Comparison of ENCODE assay signal across 9 cellular contexts in the genomic region with DNA sequence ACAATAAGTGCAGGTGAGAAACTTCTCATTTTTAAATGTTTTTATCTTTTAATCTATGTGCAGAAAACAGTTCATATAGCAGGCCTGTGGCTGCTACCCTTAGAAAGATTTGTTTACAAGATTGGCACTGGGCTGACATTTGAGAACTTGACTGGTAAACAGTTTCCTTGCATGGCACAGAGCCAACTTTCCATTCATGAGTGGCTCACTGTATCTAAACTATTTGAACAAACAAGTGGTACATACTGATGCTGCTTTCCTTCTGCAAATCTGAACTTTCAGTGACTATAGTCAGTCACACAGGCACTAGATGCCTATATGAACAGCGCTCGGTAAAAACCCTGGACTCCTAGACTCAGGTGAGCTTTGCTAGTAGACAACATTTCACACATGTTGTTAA. TPM values are rescaled to one million over a fixed set of nuclear protein-coding genes. Genes with fewer than 3 reads are reported as not detected.
A peak's percentile ranks its signal among the peaks of the same experiment; 100 is the strongest.
DNase-seq lines count a peak whose midpoint lies in the region; ATAC-seq and TF ChIP-seq lines count a peak whose summit lies in the region.
"Had no signal": no experiment of that assay in that cellular context is flagged by ENCODE, and none has a peak within 500 bp of the region (broad histone marks: within the 10 kb centered on the region; RNA-seq: fewer than 3 reads in every experiment).

No MANE protein-coding gene starts in this region.

- TF ChIP-seq CTCF in HEK293 (tag by site-specific recombination; IDR thresholded peaks at IDR 0.05), result no peak

- peak; percentile 27 for DNase-seq in COLO668 (lab: John Stamatoyannopoulos, UW; ENCODE audit: unreplicated experiment)
- no peak for DNase-seq in T-helper 17 cell
- peak; percentile 49 for DNase-seq in iris pigment epithelial cell (ENCODE audit: low read depth)

- H3K36me3 Mint-ChIP-seq in T-helper 17 cell (ENCODE audit: low read depth), result no peaks in the 10 kb centered on the region

- H3K4me3 Mint-ChIP-seq in T-helper 17 cell, result peak overlapping the region; percentile 21

- POLR2A ChIA-PET in HEK293 (lab: Yijun Ruan, JAX), result no interaction called here

- no peaks in the 10 kb centered on the region for H3K36me3 ChIP-seq in HEK293 (ENCODE audit: control insufficient read depth in 2 of 2, insufficient read depth in 1 of 2, low read length in 2 of 2)

- ATAC-seq in T-helper 17 cell (peak; percentile 60), GM21447 (IDR thresholded peaks at IDR 0.05; ENCODE audit: unreplicated experiment) (no peak), GM21360 (IDR thresholded peaks at IDR 0.05; ENCODE audit: unreplicated experiment) (no peak), HG03139 (IDR thresholded peaks at IDR 0.05; ENCODE audit: unreplicated experiment) (no peak)
- ATAC-seq: activated naive CD4-positive, alpha-beta T cell treated with anti-CD3 and anti-CD28 coated beads, Interleukin-2, amount 50 U/mL, for 72 hours had no signal

- no peaks in the 10 kb centered on the region; the same call in 1 of the 2 replicates for H3K4me1 ChIP-seq in HEK293 (ENCODE audit: control insufficient read depth, insufficient read depth, low read length)

- H3K9me3 ChIP-seq in HEK293 (ENCODE audit: control insufficient read depth, insufficient read depth, low read depth, low read length) (no peaks in the 10 kb centered on the region), T-helper 17 cell (ENCODE audit: control insufficient read depth, low read length, poor library complexity, severe bottlenecking) (no peaks in the 10 kb centered on the region)

- H3K4me3 ChIP-seq in HEK293 (ENCODE audit: low read depth, low read length), result no peak overlapping the region

- H3K27me3 Mint-ChIP-seq in T-helper 17 cell, result no peaks in the 10 kb centered on the region

- CTCF ChIA-PET in HEK293 (lab: Yijun Ruan, JAX), result interaction anchor here (0.5 to 2.3 kb wide), 5 partner anchors 15 to 408 kb away, joined by 3 to 7 read pairs (median 3); no protein-coding TSS in a partner anchor

- H3K27ac ChIP-seq in HEK293 (ENCODE audit: extremely low read depth, low read depth, low read length), result no peak overlapping the region

- H3K4me1 Mint-ChIP-seq in T-helper 17 cell, result peaks cover 32% of the 10 kb centered on the region

- H3K27ac Mint-ChIP-seq in T-helper 17 cell, result peak overlapping the region; percentile 73
- H3K27ac Mint-ChIP-seq: activated naive CD4-positive, alpha-beta T cell treated with anti-CD3 and anti-CD28 coated beads, Interleukin-2, amount 50 U/mL, for 72 hours had no signal

TF ChIP-seq in HEK293, 187 proteins besides CTCF, POLR2A, EP300 and RAD21:
- TF ChIP-seq ZNF266 (tag by site-specific recombination; IDR thresholded peaks at IDR 0.05; ENCODE audit: low read depth) (no peak), ZNF302 (tag by site-specific recombination; IDR thresholded peaks at IDR 0.05; ENCODE audit: low read depth) (no peak), ZBTB20 (tag by site-specific recombination; IDR thresholded peaks at IDR 0.05) (no peak), ZNF585B (tag by site-specific recombination; IDR thresholded peaks at IDR 0.05) (no peak), ZNF350 (tag by site-specific recombination; IDR thresholded peaks at IDR 0.05) (peak; percentile 21; the same call in 1 of the 2 replicates), ZNF596 (tag by site-specific recombination; IDR thresholded peaks at IDR 0.05) (no peak), ZNF514 (tag by site-specific recombination; IDR thresholded peaks at IDR 0.05) (no peak), ZSCAN30 (tag by site-specific recombination; IDR thresholded peaks at IDR 0.05) (no peak), ZNF521 (tag by site-specific recombination; IDR thresholded peaks at IDR 0.05) (no peak), GLIS2 (tag by site-specific recombination; IDR thresholded peaks at IDR 0.05) (no peak), ZNF621 (tag by site-specific recombination; IDR thresholded peaks at IDR 0.05) (no peak), ZNF433 (tag by site-specific recombination; IDR thresholded peaks at IDR 0.05; ENCODE audit: low read depth) (no peak), ZNF544 (tag by site-specific recombination; IDR thresholded peaks at IDR 0.05) (peak; percentile 65; the same call in 1 of the 2 replicates), OSR2 (tag by site-specific recombination; IDR thresholded peaks at IDR 0.05) (no peak)
- TF ChIP-seq, protein P1, sequence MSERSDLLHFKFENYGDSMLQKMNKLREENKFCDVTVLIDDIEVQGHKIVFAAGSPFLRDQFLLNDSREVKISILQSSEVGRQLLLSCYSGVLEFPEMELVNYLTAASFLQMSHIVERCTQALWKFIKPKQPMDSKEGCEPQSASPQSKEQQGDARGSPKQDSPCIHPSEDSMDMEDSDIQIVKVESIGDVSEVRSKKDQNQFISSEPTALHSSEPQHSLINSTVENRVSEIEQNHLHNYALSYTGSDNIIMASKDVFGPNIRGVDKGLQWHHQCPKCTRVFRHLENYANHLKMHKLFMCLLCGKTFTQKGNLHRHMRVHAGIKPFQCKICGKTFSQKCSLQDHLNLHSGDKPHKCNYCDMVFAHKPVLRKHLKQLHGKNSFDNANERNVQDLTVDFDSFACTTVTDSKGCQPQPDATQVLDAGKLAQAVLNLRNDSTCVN (tag by site-specific recombination; optimal IDR thresholded peaks at IDR 0.05), result no peak

RNA-seq across cellular contexts. Expression of a gene that starts 6.3 kb away (rescaled TPM):
- total RNA-seq in T-helper 17 cell, result 10 to 100 TPM; 16.7 to 20.4 TPM

RNA-seq across cellular contexts. Expression of a gene that starts 9.6 kb away (rescaled TPM):
- total RNA-seq in T-helper 17 cell, result 10 to 100 TPM in 1 of 2 donors, 1 to 10 TPM in 1; 7.1 to 12.8 TPM
- total RNA-seq: glomerular endothelial cell had no signal

Comparison
In these comparisons a context has a peak if more than half of its experiments do, and no peak if none do; other contexts are left out.
1. DNase-seq: peak in COLO668 (single experiment) and iris pigment epithelial cell (single experiment); none in T-helper 17 cell (0 of 3).